Comparison of ENCODE assay signal across 21 cellular contexts in genomic region chr16:173211-173843, GRCh38. TPM values are rescaled to one million over a fixed set of nuclear protein-coding genes. Genes with fewer than 3 reads are reported as not detected.
"Had no signal": no experiment of that assay in that cellular context is flagged by ENCODE, and none has a peak within 500 bp of the region (broad histone marks: within the 10 kb centered on the region; RNA-seq: fewer than 3 reads in every experiment).

No MANE protein-coding gene starts in this region.

RNA-seq across cellular contexts. Expression of gene HBA2, which starts 0.7 kb away (rescaled TPM):
- total RNA-seq: activated naive CD8-positive, alpha-beta T cell treated with anti-CD3 and anti-CD28 coated beads for 36 hours; dermis microvascular lymphatic vessel endothelial cell; fibroblast of lung; fibroblast of villous mesenchyme; hepatocyte; kidney epithelial cell; T-helper 2 cell treated with Interferon-gamma antibody and Interleukin-4, amounts not matched to agents 100 ng/mL and 5 ng/mL, for 36 hours had no signal
- polyA plus RNA-seq: fibroblast of lung, hepatocyte had no signal

RNA-seq across cellular contexts. Expression of gene HBA1, which starts 3.2 kb away (rescaled TPM):
- total RNA-seq: activated naive CD8-positive, alpha-beta T cell treated with anti-CD3 and anti-CD28 coated beads for 36 hours; body of pancreas; dermis microvascular lymphatic vessel endothelial cell; fibroblast of lung; fibroblast of villous mesenchyme; hepatocyte; kidney epithelial cell; T-helper 2 cell treated with Interferon-gamma antibody and Interleukin-4, amounts not matched to agents 100 ng/mL and 5 ng/mL, for 36 hours had no signal
- polyA plus RNA-seq: hepatocyte had no signal

RNA-seq across cellular contexts. Expression of gene HBQ1, which starts 6.9 kb away (rescaled TPM):
- total RNA-seq: aorta; body of pancreas; colonic mucosa; fibroblast of lung; fibroblast of villous mesenchyme; gastroesophageal sphincter; hepatocyte; prostate gland; stomach; T-helper 2 cell treated with Interferon-gamma antibody and Interleukin-4, amounts not matched to agents 100 ng/mL and 5 ng/mL, for 36 hours; thyroid gland; upper lobe of left lung; vagina had no signal
- polyA plus RNA-seq: aorta, esophagus, fibroblast of lung, pancreas, stomach had no signal

RNA-seq across cellular contexts. Expression of gene HBM, which starts 7.5 kb away (rescaled TPM):
- total RNA-seq: activated naive CD8-positive, alpha-beta T cell treated with anti-CD3 and anti-CD28 coated beads for 36 hours; body of pancreas; colonic mucosa; dermis microvascular lymphatic vessel endothelial cell; fibroblast of lung; fibroblast of villous mesenchyme; hepatocyte; kidney epithelial cell; lower leg skin; pancreas; prostate gland; T-helper 2 cell treated with Interferon-gamma antibody and Interleukin-4, amounts not matched to agents 100 ng/mL and 5 ng/mL, for 36 hours; thyroid gland; vagina had no signal
- polyA plus RNA-seq: adrenal gland, aorta, esophagus, fibroblast of lung, hepatocyte, pancreas, stomach had no signal

RNA-seq across cellular contexts. Expression of gene HBZ, which starts 20.9 kb away (rescaled TPM):
- total RNA-seq: activated naive CD8-positive, alpha-beta T cell treated with anti-CD3 and anti-CD28 coated beads for 36 hours; aorta; body of pancreas; dermis microvascular lymphatic vessel endothelial cell; fibroblast of lung; fibroblast of villous mesenchyme; gastroesophageal sphincter; hepatocyte; kidney epithelial cell; lower leg skin; prostate gland; sciatic nerve; stomach; T-helper 2 cell treated with Interferon-gamma antibody and Interleukin-4, amounts not matched to agents 100 ng/mL and 5 ng/mL, for 36 hours; thyroid gland; vagina had no signal
- polyA plus RNA-seq: adrenal gland, aorta, esophagus, fibroblast of lung, pancreas, stomach had no signal
